Comparison of ENCODE assay signal across 8 cellular contexts in the genomic region with DNA sequence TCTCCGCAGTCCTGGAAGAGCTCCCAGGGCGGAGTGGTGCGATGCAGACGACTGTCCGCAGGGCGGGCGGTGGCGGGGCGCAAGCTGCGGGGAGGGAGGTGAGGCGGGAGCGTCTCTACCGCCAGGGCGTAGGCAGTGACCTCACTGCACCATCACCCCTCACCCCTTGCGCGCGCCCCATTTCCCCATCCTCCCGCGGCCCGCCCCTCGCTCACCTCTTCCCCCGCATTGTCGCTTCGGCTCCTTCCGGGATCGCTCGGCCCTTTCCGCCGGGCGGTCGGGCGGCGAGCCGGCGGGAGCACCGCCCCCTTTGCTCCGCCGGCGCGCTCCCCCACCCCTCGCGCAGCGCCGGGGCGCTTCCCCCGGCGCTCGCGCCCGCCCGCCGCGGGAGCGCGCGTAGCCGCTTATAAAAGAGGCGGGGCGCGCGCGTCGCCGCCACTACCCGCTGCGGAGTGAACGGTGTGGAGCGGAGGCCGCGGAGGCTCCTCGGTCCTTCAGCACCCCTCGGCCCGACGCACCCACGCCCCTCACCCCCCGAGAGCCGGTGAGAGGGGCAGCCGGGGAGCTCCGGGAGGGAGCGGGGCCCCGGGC. TPM values are rescaled to one million over a fixed set of nuclear protein-coding genes. Genes with fewer than 3 reads are reported as not detected.
A peak's percentile ranks its signal among the peaks of the same experiment; 100 is the strongest.
DNase-seq lines count a peak whose midpoint lies in the region; ATAC-seq and TF ChIP-seq lines count a peak whose summit lies in the region.

SPTAN1 (plus strand) TSS at position 435 of the 591 bp plus-strand sequence. CDS start 14,154 bp downstream, outside the sequence.

- H3K27me3 ChIP-seq in muscle layer of colon (ENCODE audit: control insufficient read depth in 1 of 2, insufficient read depth in 2 of 2, low read length in 2 of 2) = no peaks in the 10 kb centered on the region

- peak; percentile 95 for DNase-seq in DMS53 (lab: John Stamatoyannopoulos, UW)
- DNase-seq in Jurkat, Clone E6-1 (ENCODE audit: low read depth, low spot score) = peak; percentile 85
- peak; percentile 95 for DNase-seq in activated T-cell treated with anti-CD3 and anti-CD28 coated beads, Interleukin-2, amount 50 U/mL, for 1 hour
- DNase-seq in stimulated activated CD8-positive, alpha-beta memory T cell treated with anti-CD3 and anti-CD28 coated beads, Interleukin-7, amount 100 ng/mL, for 1 hour (ENCODE audit: low read depth in 2 of 2) = peak; percentile 81 to 82

- peak within 1 kb of the TSS; percentile 81 for H3K4me3 ChIP-seq in Jurkat, Clone E6-1 (ENCODE audit: low read length)
- peak within 1 kb of the TSS; percentile 77 to 97 for H3K4me3 ChIP-seq in muscle layer of colon (ENCODE audit: low read depth in 1 of 2, low read length in 2 of 2)

- H3K27ac ChIP-seq in muscle layer of colon (ENCODE audit: low read depth, low read length) = peak within 1 kb of the TSS; percentile 97

- no peaks in the 10 kb centered on the region for H3K36me3 ChIP-seq in muscle layer of colon (ENCODE audit: insufficient read depth, low read length)

- H3K4me1 ChIP-seq in muscle layer of colon (ENCODE audit: insufficient read depth, low read length) = peaks cover 61% of the 10 kb centered on the region

- ATAC-seq in GM21717 (IDR thresholded peaks at IDR 0.05; ENCODE audit: unreplicated experiment) = peak; percentile 60
- peak; percentile 94 for ATAC-seq in esophagus mucosa

- H3K9ac ChIP-seq in muscle layer of colon (ENCODE audit: low read length) = peak within 1 kb of the TSS; percentile 85

- H3K9me3 ChIP-seq in muscle layer of colon (ENCODE audit: low read length) = no peaks in the 10 kb centered on the region

TF ChIP-seq in PFSK-1, 5 proteins besides CTCF, POLR2A, EP300 and RAD21:
- TF ChIP-seq TAF1 (IDR thresholded peaks at IDR 0.05; ENCODE audit: borderline replicate concordance, insufficient read depth, low read length) (peak; percentile 67; the same call in 1 of the 2 replicates), SIN3A (IDR thresholded peaks at IDR 0.05; ENCODE audit: borderline replicate concordance, insufficient read depth, low read length) (peak; percentile 60; the same call in 1 of the 2 replicates), REST (IDR thresholded peaks at IDR 0.05; ENCODE audit: insufficient read depth in 1 of 2, low read depth in 2 of 2, low read length in 2 of 2) (peak; percentile 15 to 41; a peak in 1 of 4 replicates), POLR2AphosphoS5 (IDR thresholded peaks at IDR 0.05; ENCODE audit: low read depth, low read length) (peak; percentile 93), FOXP2 (optimal IDR thresholded peaks at IDR 0.05; ENCODE audit: borderline replicate concordance, extremely low read depth, extremely low read length, insufficient read depth) (peak; percentile 11)
TF ChIP-seq in PFSK-1: peak in this region for 5.

RNA-seq across cellular contexts. Expression of gene SPTAN1, which starts in this region (rescaled TPM):
- 191 TPM for polyA plus RNA-seq in Jurkat, Clone E6-1 (2012; ENCODE audit: insufficient read depth, insufficient read length)
- polyA plus RNA-seq in PFSK-1 (2012; ENCODE audit: insufficient read length, low read depth) = 140 TPM
- total RNA-seq in esophagus mucosa = 161 TPM

Comparison
In these comparisons a context has a peak if more than half of its experiments do, and no peak if none do; other contexts are left out.
1. Peak in every context shown above with its lines: DNase-seq, ATAC-seq, H3K4me3 ChIP-seq and H3K27ac ChIP-seq.